In the genomic region with DNA sequence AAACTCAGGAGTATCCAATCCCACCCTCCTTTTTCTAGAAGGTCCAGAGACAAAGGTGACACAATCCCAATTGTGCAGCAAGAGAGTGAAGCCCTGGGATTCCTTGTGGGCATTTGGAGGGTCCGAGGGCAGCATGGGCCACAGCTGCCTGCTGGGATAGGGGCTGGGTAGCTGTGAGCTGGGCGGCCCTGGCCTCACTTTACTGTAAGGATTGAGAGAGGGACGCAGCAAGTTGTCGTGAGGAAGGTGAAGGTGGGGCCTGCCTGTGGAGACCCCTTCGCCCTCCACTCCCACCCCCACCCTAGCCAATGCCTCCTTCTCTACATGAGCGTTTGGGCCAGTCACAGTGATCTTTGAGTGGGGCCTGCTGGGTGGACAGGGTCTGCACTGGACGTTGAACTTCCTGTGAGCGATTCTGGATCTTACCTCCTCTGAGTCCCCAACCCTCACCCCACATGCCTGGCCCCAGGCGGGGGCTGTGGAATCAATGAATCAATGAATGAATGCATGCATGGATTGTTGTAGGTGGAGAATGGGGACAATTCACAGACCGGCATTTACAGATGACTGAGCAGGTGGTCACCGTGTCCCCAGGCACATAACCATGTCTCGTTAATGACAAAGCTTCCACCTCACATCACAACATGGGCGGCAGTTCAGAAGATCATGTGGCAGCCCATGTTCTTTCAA, we compare ENCODE assay signal across 35 cellular contexts.
"Had no signal": no experiment of that assay in that cellular context is flagged by ENCODE, and none has a peak within 500 bp of the region (broad histone marks: within the 10 kb centered on the region; RNA-seq: fewer than 3 reads in every experiment).

No MANE protein-coding gene starts in this region.

- H3K4me3 Mint-ChIP-seq: activated CD4-positive, alpha-beta T cell treated with anti-CD3 and anti-CD28 coated beads, Interleukin-2, amount 10 ng/mL, durations not matched to agents 24 days and 14 days; activated CD8-positive, alpha-beta T cell treated with anti-CD3 and anti-CD28 coated beads for 36 hours; activated naive CD8-positive, alpha-beta T cell treated with anti-CD3 and anti-CD28 coated beads for 36 hours; activated T-cell treated with anti-CD3 and anti-CD28 coated beads, Interleukin-2, amount 50 U/mL, for 72 hours; activated T-helper 17 cell treated with anti-CD3 and anti-CD28 coated beads, Interleukin-2, amount 50 U/mL, for 72 hours had no signal

- DNase-seq: activated CD4-positive, alpha-beta T cell treated with anti-CD3 and anti-CD28 coated beads, Interleukin-2, amount 10 ng/mL, durations not matched to agents 24 days and 14 days; activated CD4-positive, alpha-beta T cell treated with anti-CD3 and anti-CD28 coated beads, Interleukin-2, amount 50 U/mL, for 4 hours; activated CD4-positive, CD25-positive, alpha-beta regulatory T cell; activated CD8-positive, alpha-beta T cell treated with anti-CD3 and anti-CD28 coated beads for 36 hours; activated effector memory CD4-positive, alpha-beta T cell treated with anti-CD3 and anti-CD28 coated beads, Interleukin-2, amount 50 U/mL, for 16 hours; activated naive CD4-positive, alpha-beta T cell; activated naive CD4-positive, alpha-beta T cell treated with anti-CD3 and anti-CD28 coated beads, Interleukin-2, amount 50 U/mL, for 16 hours; activated naive CD8-positive, alpha-beta T cell treated with anti-CD3 and anti-CD28 coated beads for 36 hours; activated T-cell treated with anti-CD3 and anti-CD28 coated beads, Interleukin-2, amount 50 U/mL, for 1 hour; activated T-cell treated with anti-CD3 and anti-CD28 coated beads, Interleukin-2, amount 50 U/mL, for 72 hours; amniotic stem cell; Kasumi-1; KG1; NCI-H1048; NCI-H1105 treated with DMSO at 0.1 percent for 48 hours; NCI-H1436; NCI-H1694; NCI-H1930; NCI-H2081 treated with DMSO at 0.1 percent for 48 hours; NCI-H446 treated with DMSO at 0.1 percent for 48 hours; NCI-H524; NCI-H69; NK-92 treated with Interleukin-12 subunit alpha and Interleukin-12 subunit beta, amount 100 ng/mL, for 24 hours; Right ventricle myocardium superior; SW 1271; T-helper 1 cell; T-helper 2 cell; T1000; WERI-Rb-1 had no signal

- H3K36me3 Mint-ChIP-seq: activated naive CD8-positive, alpha-beta T cell treated with anti-CD3 and anti-CD28 coated beads for 36 hours had no signal

- H3K4me3 ChIP-seq: ascending aorta, cardiac muscle cell, MG63, PC-9 had no signal

- H3K27ac Mint-ChIP-seq: activated CD4-positive, alpha-beta T cell treated with anti-CD3 and anti-CD28 coated beads, Interleukin-2, amount 10 ng/mL, durations not matched to agents 24 days and 14 days; activated CD8-positive, alpha-beta T cell treated with anti-CD3 and anti-CD28 coated beads for 36 hours; activated naive CD8-positive, alpha-beta T cell treated with anti-CD3 and anti-CD28 coated beads for 36 hours; activated T-cell treated with anti-CD3 and anti-CD28 coated beads, Interleukin-2, amount 50 U/mL, for 72 hours; activated T-helper 17 cell treated with anti-CD3 and anti-CD28 coated beads, Interleukin-2, amount 50 U/mL, for 72 hours had no signal

- H3K9me3 Mint-ChIP-seq: activated CD4-positive, alpha-beta T cell treated with anti-CD3 and anti-CD28 coated beads, Interleukin-2, amount 10 ng/mL, durations not matched to agents 24 days and 14 days; activated T-helper 17 cell treated with anti-CD3 and anti-CD28 coated beads, Interleukin-2, amount 50 U/mL, for 72 hours had no signal

- H3K4me1 Mint-ChIP-seq: activated CD4-positive, alpha-beta T cell treated with anti-CD3 and anti-CD28 coated beads, Interleukin-2, amount 10 ng/mL, durations not matched to agents 24 days and 14 days; activated naive CD8-positive, alpha-beta T cell treated with anti-CD3 and anti-CD28 coated beads for 36 hours; activated T-helper 17 cell treated with anti-CD3 and anti-CD28 coated beads, Interleukin-2, amount 50 U/mL, for 72 hours had no signal

- H3K27me3 ChIP-seq: ascending aorta, cardiac muscle cell, MG63 had no signal

- H3K27me3 Mint-ChIP-seq: activated CD8-positive, alpha-beta T cell treated with anti-CD3 and anti-CD28 coated beads for 36 hours; activated naive CD8-positive, alpha-beta T cell treated with anti-CD3 and anti-CD28 coated beads for 36 hours had no signal

- H3K27ac ChIP-seq: ascending aorta, cardiac muscle cell, PC-9, RWPE1, WERI-Rb-1 had no signal

- ATAC-seq: activated CD8-positive, alpha-beta T cell treated with anti-CD3 and anti-CD28 coated beads for 36 hours; activated T-cell treated with anti-CD3 and anti-CD28 coated beads, Interleukin-2, amount 50 U/mL, for 72 hours; activated T-helper 17 cell treated with anti-CD3 and anti-CD28 coated beads, Interleukin-2, amount 50 U/mL, for 72 hours had no signal

- H3K36me3 ChIP-seq: ascending aorta, cardiac muscle cell, MG63, WERI-Rb-1 had no signal

- H3K4me1 ChIP-seq: ascending aorta had no signal
